ENCODE assay signal across 21 cellular contexts in the genomic region with DNA sequence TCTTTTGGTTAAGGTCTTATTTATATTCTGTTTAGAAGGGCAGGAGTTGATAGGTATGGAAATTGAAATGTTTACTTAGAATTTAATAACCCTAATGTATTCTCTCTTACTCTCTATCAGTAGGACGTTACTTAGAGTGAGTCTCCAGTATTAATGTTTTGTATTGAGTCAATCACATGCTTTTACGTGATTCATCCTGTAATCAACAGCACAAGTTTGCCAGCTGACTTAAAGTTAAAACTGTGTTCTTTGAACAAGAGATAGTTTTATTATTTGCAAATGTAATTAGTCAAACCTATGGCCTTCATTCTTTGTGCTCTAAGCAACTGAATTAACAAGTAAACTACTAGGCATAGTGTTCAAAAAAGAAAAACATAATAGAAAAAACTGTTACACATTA. TPM values are rescaled to one million over a fixed set of nuclear protein-coding genes. Genes with fewer than 3 reads are reported as not detected.
A peak's percentile ranks its signal among the peaks of the same experiment; 100 is the strongest.
DNase-seq lines count a peak whose midpoint lies in the region; ATAC-seq and TF ChIP-seq lines count a peak whose summit lies in the region.
"Had no signal": no experiment of that assay in that cellular context is flagged by ENCODE, and none has a peak within 500 bp of the region (broad histone marks: within the 10 kb centered on the region; RNA-seq: fewer than 3 reads in every experiment).

No MANE protein-coding gene starts in this region.

- POLR2A ChIA-PET in MCF 10A (lab: Yijun Ruan, JAX), result interaction anchor here (1.6 kb wide), 1 partner anchor 57 kb away, joined by 5 read pairs; a partner anchor contains a TSS

- H3K4me3 Mint-ChIP-seq in MCF 10A (ENCODE audit: unreplicated experiment), result no peak overlapping the region
- H3K4me3 Mint-ChIP-seq: CD4-positive, alpha-beta T cell; stimulated activated naive B cell treated with anti-CD40 and anti-IgM and Interleukin-4, amounts not matched to agents 10 μg/mL and 1 μg/mL and 100 μg/mL, for 72 hours had no signal

- no peak overlapping the region for H3K27ac Mint-ChIP-seq in MCF 10A (ENCODE audit: low read depth, unreplicated experiment)
- H3K27ac Mint-ChIP-seq: CD4-positive, alpha-beta T cell; stimulated activated naive B cell treated with anti-CD40 and anti-IgM and Interleukin-4, amounts not matched to agents 10 μg/mL and 1 μg/mL and 100 μg/mL, for 72 hours had no signal

- H3K27ac ChIP-seq in breast epithelium, result no peak overlapping the region
- no peak overlapping the region for H3K27ac ChIP-seq in dorsolateral prefrontal cortex
- H3K27ac ChIP-seq: 22Rv1, body of pancreas, transverse colon had no signal

- H3K4me3 ChIP-seq in breast epithelium (no peak overlapping the region), foreskin fibroblast (ENCODE audit: low read depth in 1 of 2, low read length in 2 of 2) (no peak overlapping the region), dorsolateral prefrontal cortex (no peak overlapping the region)
- H3K4me3 ChIP-seq: body of pancreas, transverse colon had no signal

- BruUV-seq in MCF 10A (replicated peaks; lab: Mats Ljungman, UMichigan), result no TSS peak

- no peak for ATAC-seq in HG02610 (IDR thresholded peaks at IDR 0.05; ENCODE audit: unreplicated experiment)
- ATAC-seq: body of pancreas; stimulated activated naive B cell treated with anti-CD40 and anti-IgM and Interleukin-4, amounts not matched to agents 10 μg/mL and 1 μg/mL and 100 μg/mL, for 72 hours had no signal

- CTCF ChIA-PET in MCF 10A (lab: Yijun Ruan, JAX), result no interaction called here

- DNase-seq in MCF 10A (ENCODE audit: unreplicated experiment) (peak; percentile 11), breast epithelium (ENCODE audit: low spot score in 2 of 2) (no peak), astrocyte of the hippocampus (ENCODE audit: low read depth, low spot score) (peak; percentile 14), foreskin fibroblast (peak; percentile 32 to 71), dorsolateral prefrontal cortex (no peak), NCI-H2107 treated with DMSO at 0.1 percent for 48 hours (lab: John Stamatoyannopoulos, UW; ENCODE audit: unreplicated experiment) (no peak), AG08396 (ENCODE audit: low spot score) (no peak)
- DNase-seq: activated CD8-positive, alpha-beta memory T cell treated with anti-CD3 and anti-CD28 coated beads, Interleukin-2, amount 50 U/mL, for 48 hours; activated naive CD4-positive, alpha-beta T cell treated with Interleukin-2 at 50 U/mL for 16 hours; body of pancreas; CD4-positive, alpha-beta T cell; DMS79; NCI-H1436 treated with DMSO at 0.1 percent for 48 hours; NCI-H2227 treated with DMSO at 0.1 percent for 48 hours; NK-92 treated with Interleukin-12 subunit alpha and Interleukin-12 subunit beta, amount 100 ng/mL, for 24 hours; SHP77 treated with DMSO at 0.1 percent for 48 hours; stimulated activated CD4-positive, alpha-beta T cell treated with anti-CD3 and anti-CD28 coated beads, Interleukin-12 subunit alpha, Interleukin-12 subunit beta, amount 100 ng/mL, for 4 hours; stimulated activated naive B cell treated with anti-CD40 and anti-IgM and Interleukin-4, amounts not matched to agents 10 μg/mL and 1 μg/mL and 100 μg/mL, for 72 hours; transverse colon had no signal

- intact Hi-C loops in MCF 10A (cut with micrococcal nuclease), result no loop called here
- intact Hi-C loops in breast epithelium (cut with DNase I; ENCODE audit: low total_unique reads), result no loop called here
- intact Hi-C loops in dorsolateral prefrontal cortex (cut with DNase I), result no loop called here

- H3K36me3 ChIP-seq in breast epithelium, result no peaks in the 10 kb centered on the region

- no peaks in the 10 kb centered on the region for H3K9me3 Mint-ChIP-seq in MCF 10A (ENCODE audit: unreplicated experiment)
- H3K9me3 Mint-ChIP-seq: CD4-positive, alpha-beta T cell; stimulated activated naive B cell treated with anti-CD40 and anti-IgM and Interleukin-4, amounts not matched to agents 10 μg/mL and 1 μg/mL and 100 μg/mL, for 72 hours had no signal

- TF ChIP-seq POLR2A in breast epithelium (IDR thresholded peaks at IDR 0.05), result no peak

- H3K9me3 ChIP-seq in breast epithelium, result peaks cover 0 to 2% of the 10 kb centered on the region in 2 donors
- H3K9me3 ChIP-seq: body of pancreas, transverse colon had no signal

- H3K27me3 ChIP-seq in breast epithelium, result no peaks in the 10 kb centered on the region
- H3K27me3 ChIP-seq in dorsolateral prefrontal cortex, result no peaks in the 10 kb centered on the region
- H3K27me3 ChIP-seq: body of pancreas, transverse colon had no signal

- no peaks in the 10 kb centered on the region for H3K27me3 Mint-ChIP-seq in MCF 10A (ENCODE audit: insufficient read depth, unreplicated experiment)
- H3K27me3 Mint-ChIP-seq: CD4-positive, alpha-beta T cell; stimulated activated naive B cell treated with anti-CD40 and anti-IgM and Interleukin-4, amounts not matched to agents 10 μg/mL and 1 μg/mL and 100 μg/mL, for 72 hours had no signal

- peaks cover 12% of the 10 kb centered on the region for H3K36me3 Mint-ChIP-seq in MCF 10A (ENCODE audit: insufficient read depth, unreplicated experiment)

- H3K4me1 ChIP-seq in breast epithelium, result no peaks in the 10 kb centered on the region
- H3K4me1 ChIP-seq: body of pancreas, transverse colon had no signal

- H3K4me1 Mint-ChIP-seq in MCF 10A (ENCODE audit: insufficient read depth, unreplicated experiment), result no peaks in the 10 kb centered on the region

- TF ChIP-seq CTCF in MCF 10A (IDR thresholded peaks at IDR 0.05; ENCODE audit: unreplicated experiment), result no peak
- no peak for TF ChIP-seq CTCF in breast epithelium (IDR thresholded peaks at IDR 0.05)
- no peak for TF ChIP-seq CTCF in foreskin fibroblast (IDR thresholded peaks at IDR 0.05; ENCODE audit: low read depth, low read length)
- no peak for TF ChIP-seq CTCF in dorsolateral prefrontal cortex (IDR thresholded peaks at IDR 0.05 in 54 of 56, conservative IDR thresholded peaks at IDR 0.05 in 2 of 56; ENCODE audit: low read depth in 1 of 56, partially characterized antibody in 56 of 56)

RNA-seq across cellular contexts. Expression of a gene that starts 57.3 kb away (rescaled TPM):
- total RNA-seq in MCF 10A (2022), result 35.4 and 40.2 TPM in 2 replicates
- 10 to 100 TPM; 47.0 to 75.5 (median 60.3) TPM for total RNA-seq in breast epithelium
- 10 to 100 TPM; 26.8 to 61.3 (median 41.1) TPM for total RNA-seq in dorsolateral prefrontal cortex

Comparison
In these comparisons a context has a peak if more than half of its experiments do, and no peak if none do; other contexts are left out.
1. DNase-seq: peak in MCF 10A (single experiment), astrocyte of the hippocampus (single experiment) and foreskin fibroblast (2 of 2); none in breast epithelium (0 of 2), dorsolateral prefrontal cortex (0 of 10), NCI-H2107 treated with DMSO at 0.1 percent for 48 hours (single experiment) and AG08396 (single experiment).